ENCODE assay signal across 22 cellular contexts in the genomic region with DNA sequence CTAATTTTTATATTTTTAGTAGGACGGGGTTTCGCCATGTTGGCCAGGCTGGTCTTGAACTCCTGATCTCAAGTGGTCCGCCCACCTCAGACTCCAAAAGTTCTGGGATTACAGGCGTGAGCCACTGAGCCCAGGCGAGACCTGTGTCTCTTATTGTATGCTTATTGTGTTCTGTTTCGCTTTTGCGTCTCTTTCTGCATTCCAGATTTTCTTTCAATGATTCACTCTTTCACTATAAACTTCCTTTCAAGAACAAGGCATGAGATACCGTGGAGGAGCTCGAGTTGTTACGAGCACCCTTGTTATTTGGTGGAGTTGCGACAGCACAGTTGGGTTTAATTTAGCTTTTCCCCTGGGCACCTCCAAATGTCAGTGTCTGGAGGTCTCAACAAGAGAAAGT.
"Had no signal": no experiment of that assay in that cellular context is flagged by ENCODE, and none has a peak within 500 bp of the region (broad histone marks: within the 10 kb centered on the region; RNA-seq: fewer than 3 reads in every experiment).

No MANE protein-coding gene starts in this region.

- H3K4me3 Mint-ChIP-seq: activated T-cell treated with anti-CD3 and anti-CD28 coated beads, Interleukin-2, amount 50 U/mL, for 72 hours; nephron had no signal

- DNase-seq: activated CD4-positive, alpha-beta T cell treated with anti-CD3 and anti-CD28 coated beads, Interleukin-2, amount 50 U/mL, for 1 hour; activated CD4-positive, CD25-positive, alpha-beta regulatory T cell treated with anti-CD3 and anti-CD28 coated beads, Interleukin-2, amount 50 U/mL, for 72 hours; activated CD8-positive, alpha-beta memory T cell treated with anti-CD3 and anti-CD28 coated beads, Interleukin-2, amount 50 U/mL, for 48 hours; activated effector memory CD4-positive, alpha-beta T cell treated with anti-CD3 and anti-CD28 coated beads, Interleukin-2, amount 50 U/mL, for 16 hours; activated naive CD4-positive, alpha-beta T cell treated with anti-CD3 and anti-CD28 coated beads, Interleukin-2, amount 50 U/mL, for 16 hours; activated T-cell treated with anti-CD3 and anti-CD28 coated beads, Interleukin-2, amount 50 U/mL, for 72 hours; dermis blood vessel endothelial cell; effector memory CD4-positive, alpha-beta T cell; esophagus squamous epithelium; foreskin keratinocyte; islet precursor cell; lower lobe of right lung; occipital lobe; stimulated activated CD4-positive, alpha-beta T cell treated with anti-CD3 and anti-CD28 coated beads, Interleukin-12 subunit alpha, Interleukin-12 subunit beta, amount 100 ng/mL, for 4 hours; stimulated activated CD4-positive, alpha-beta T cell treated with anti-CD3 and anti-CD28 coated beads, Interleukin-1b, Interleukin-23, amount 100 ng/mL, for 48 hours; stimulated activated CD8-positive, alpha-beta memory T cell treated with anti-CD3 and anti-CD28 coated beads, Interleukin-4, amount 100 ng/mL, for 48 hours; stimulated activated naive CD4-positive, alpha-beta T cell; T-helper 2 cell had no signal

- H3K27ac ChIP-seq: esophagus squamous epithelium, foreskin keratinocyte, hepatocyte, lower lobe of right lung, VCaP had no signal

- H3K9me3 ChIP-seq: esophagus squamous epithelium, lower lobe of right lung had no signal

- H3K4me2 ChIP-seq: hepatocyte had no signal

- H3K79me2 ChIP-seq: hepatocyte had no signal

- H3K4me3 ChIP-seq: esophagus squamous epithelium, hepatocyte, lower lobe of right lung had no signal

- H3K27ac Mint-ChIP-seq: activated T-cell treated with anti-CD3 and anti-CD28 coated beads, Interleukin-2, amount 50 U/mL, for 72 hours; nephron; progenitor cell of endocrine pancreas had no signal

- H2AFZ ChIP-seq: hepatocyte had no signal

- H3K4me1 ChIP-seq: esophagus squamous epithelium, foreskin keratinocyte, lower lobe of right lung had no signal

- H3K27me3 ChIP-seq: esophagus squamous epithelium, foreskin keratinocyte, hepatocyte had no signal

- ATAC-seq: activated T-cell treated with anti-CD3 and anti-CD28 coated beads, Interleukin-2, amount 50 U/mL, for 72 hours; foreskin keratinocyte; lower lobe of right lung had no signal

- H3K36me3 ChIP-seq: esophagus squamous epithelium, lower lobe of right lung had no signal
